24 cellular contexts compared by ENCODE assay signal in the genomic region with DNA sequence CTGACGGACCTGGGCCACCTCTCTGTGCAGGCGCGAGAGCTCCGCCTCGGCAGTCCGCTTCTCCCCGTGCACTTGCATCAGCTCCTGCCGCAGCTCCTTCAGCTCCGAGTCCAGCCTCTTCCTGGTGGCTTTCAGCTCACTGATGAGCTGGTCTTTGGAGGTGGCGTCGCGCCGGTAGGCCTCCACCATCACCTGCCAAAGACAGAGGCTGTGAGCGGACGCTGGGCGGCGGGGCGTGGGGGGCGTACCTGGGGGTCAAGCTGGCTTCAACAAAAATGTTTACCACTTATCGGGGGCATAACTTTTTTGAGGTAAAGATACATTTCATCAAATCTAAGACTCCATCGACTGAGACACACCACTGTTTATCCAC.
"Had no signal": no experiment of that assay in that cellular context is flagged by ENCODE, and none has a peak within 500 bp of the region (broad histone marks: within the 10 kb centered on the region; RNA-seq: fewer than 3 reads in every experiment).

No MANE protein-coding gene starts in this region.

- H3K4me1 Mint-ChIP-seq: neural progenitor cell had no signal

- H2AFZ ChIP-seq: neural progenitor cell had no signal

- FAIRE-seq: endometrium, frontal cortex, keratinocyte, urothelium cell line had no signal

- H3K9me3 ChIP-seq: mucosa of descending colon, ovary, psoas muscle, spleen, thoracic aorta, tibial nerve, upper lobe of left lung had no signal

- H3K27ac Mint-ChIP-seq: neural progenitor cell; stimulated activated naive B cell treated with anti-CD40 and anti-IgM and Interleukin-4, amounts not matched to agents 10 μg/mL and 1 μg/mL and 100 μg/mL, for 72 hours; stimulated activated naive CD8-positive, alpha-beta T cell treated with anti-CD3 and anti-CD28 coated beads, Interleukin-15, Interleukin-2, amounts not matched to agents 100 ng/mL and 50 ng/mL, for 24 hours had no signal

- ATAC-seq: effector memory CD8-positive, alpha-beta T cell; natural killer cell treated with Interleukin-12 subunit alpha and Interleukin-12 subunit beta and Interleukin-15 and Interleukin-18, amount 100 ng/mL, for 72 hours; stimulated activated naive B cell treated with anti-CD40 and anti-IgM and Interleukin-4, amounts not matched to agents 10 μg/mL and 1 μg/mL and 100 μg/mL, for 72 hours had no signal

- H3K4me3 ChIP-seq: coronary artery, lung, mucosa of descending colon, neural progenitor cell, ovary, psoas muscle, skin epidermis, spleen, thoracic aorta, tibial nerve, upper lobe of left lung had no signal

- H3K27ac ChIP-seq: coronary artery, neural progenitor cell, ovary, psoas muscle, skin epidermis, spleen, thoracic aorta, tibial nerve, upper lobe of left lung had no signal

- H3K4me2 ChIP-seq: neural progenitor cell had no signal

- DNase-seq: effector memory CD8-positive, alpha-beta T cell; head of caudate nucleus; mucosa of descending colon; naive B cell; nucleus accumbens; ovary; posterior cingulate gyrus; psoas muscle; spleen; stimulated activated naive B cell treated with anti-CD40 and anti-IgM and Interleukin-4, amounts not matched to agents 10 μg/mL and 1 μg/mL and 100 μg/mL, for 72 hours had no signal

- H3K9ac ChIP-seq: neural progenitor cell had no signal

- H3K9me3 Mint-ChIP-seq: effector memory CD8-positive, alpha-beta T cell; memory B cell; naive B cell; natural killer cell treated with Interleukin-12 subunit alpha and Interleukin-12 subunit beta and Interleukin-15 and Interleukin-18, amount 100 ng/mL, for 72 hours; neural progenitor cell; stimulated activated naive B cell treated with anti-CD40 and anti-IgM and Interleukin-4, amounts not matched to agents 10 μg/mL and 1 μg/mL and 100 μg/mL, for 72 hours; stimulated activated naive CD8-positive, alpha-beta T cell treated with anti-CD3 and anti-CD28 coated beads, Interleukin-15, Interleukin-2, amounts not matched to agents 100 ng/mL and 50 ng/mL, for 24 hours had no signal

- H3K4me1 ChIP-seq: neural progenitor cell, psoas muscle, spleen, tibial nerve, upper lobe of left lung had no signal

- H3K27me3 Mint-ChIP-seq: effector memory CD8-positive, alpha-beta T cell; memory B cell; naive B cell; natural killer cell treated with Interleukin-12 subunit alpha and Interleukin-12 subunit beta and Interleukin-15 and Interleukin-18, amount 100 ng/mL, for 72 hours; stimulated activated naive B cell treated with anti-CD40 and anti-IgM and Interleukin-4, amounts not matched to agents 10 μg/mL and 1 μg/mL and 100 μg/mL, for 72 hours; stimulated activated naive CD8-positive, alpha-beta T cell treated with anti-CD3 and anti-CD28 coated beads, Interleukin-15, Interleukin-2, amounts not matched to agents 100 ng/mL and 50 ng/mL, for 24 hours had no signal

- H3K4me3 Mint-ChIP-seq: memory B cell; natural killer cell treated with Interleukin-12 subunit alpha and Interleukin-12 subunit beta and Interleukin-15 and Interleukin-18, amount 100 ng/mL, for 72 hours; neural progenitor cell; stimulated activated naive B cell treated with anti-CD40 and anti-IgM and Interleukin-4, amounts not matched to agents 10 μg/mL and 1 μg/mL and 100 μg/mL, for 72 hours; stimulated activated naive CD8-positive, alpha-beta T cell treated with anti-CD3 and anti-CD28 coated beads, Interleukin-15, Interleukin-2, amounts not matched to agents 100 ng/mL and 50 ng/mL, for 24 hours had no signal

- H3K27me3 ChIP-seq: neural progenitor cell, ovary, spleen, tibial nerve, upper lobe of left lung had no signal

- H3K36me3 ChIP-seq: neural progenitor cell, ovary had no signal
